Comparison of ENCODE assay signal across 23 cellular contexts in the genomic region with DNA sequence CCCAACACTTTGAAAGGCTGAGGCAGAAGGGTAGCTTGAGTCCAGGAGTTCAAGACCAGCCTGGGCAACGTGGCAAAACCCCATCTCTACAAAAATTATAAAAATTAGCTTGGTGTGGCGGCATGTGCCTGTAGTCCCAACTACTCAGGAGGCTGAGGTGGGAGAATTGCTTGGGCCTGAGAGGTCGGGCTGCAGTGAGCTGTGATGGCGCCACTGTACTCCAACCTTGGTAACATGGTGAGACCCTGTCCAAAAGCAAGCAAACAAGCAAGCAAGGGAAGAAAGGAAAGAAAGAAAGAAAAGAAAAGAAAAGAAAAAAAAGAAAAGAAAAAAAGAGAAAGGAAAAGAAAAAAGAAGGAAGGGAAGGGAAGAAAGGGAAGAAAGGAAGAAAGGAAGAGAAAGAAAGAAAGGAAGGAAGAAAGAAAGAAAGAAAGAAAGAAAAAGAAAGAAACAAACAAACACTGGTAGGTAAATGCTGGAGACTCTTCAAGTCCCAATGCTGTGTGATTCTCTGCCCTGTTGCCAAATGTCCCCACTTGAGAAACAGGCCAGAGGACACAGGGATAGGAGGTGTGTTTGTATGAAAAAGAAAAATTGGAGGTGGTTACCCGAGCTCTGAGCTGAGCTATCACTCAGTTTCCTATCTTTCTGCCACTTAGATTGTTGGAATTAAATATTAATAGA.
DNase-seq lines count a peak whose midpoint lies in the region; ATAC-seq and TF ChIP-seq lines count a peak whose summit lies in the region.
"Had no signal": no experiment of that assay in that cellular context is flagged by ENCODE, and none has a peak within 500 bp of the region (broad histone marks: within the 10 kb centered on the region; RNA-seq: fewer than 3 reads in every experiment).

No MANE protein-coding gene starts in this region.

- H3K4me1 ChIP-seq in HEK293 (ENCODE audit: control insufficient read depth, insufficient read depth, low read length) = no peaks in the 10 kb centered on the region
- H3K4me1 ChIP-seq in gastroesophageal sphincter = no peaks in the 10 kb centered on the region
- H3K4me1 ChIP-seq: BLaER1 treated with 17β-estradiol and CSF1 and Interleukin-3, amounts not matched to agents 10 nM and 100 nM; HAP-1 had no signal

- H3K4me3 Mint-ChIP-seq in activated CD8-positive, alpha-beta T cell treated with anti-CD3 and anti-CD28 coated beads for 36 hours = no peak overlapping the region
- H3K4me3 Mint-ChIP-seq in activated CD8-positive, alpha-beta T cell treated with anti-CD3 and anti-CD28 coated beads, Interleukin-2, amount 10 ng/mL, durations not matched to agents 7 days and 5 days = no peak overlapping the region
- no peak overlapping the region for H3K4me3 Mint-ChIP-seq in central memory CD8-positive, alpha-beta T cell
- no peak overlapping the region for H3K4me3 Mint-ChIP-seq in osteocyte (ENCODE audit: unreplicated experiment)
- H3K4me3 Mint-ChIP-seq: CD14-positive monocyte; CD4-positive, alpha-beta T cell; CD8-positive, alpha-beta memory T cell had no signal

- no peaks in the 10 kb centered on the region for H3K9me3 ChIP-seq in HEK293 (ENCODE audit: control insufficient read depth, insufficient read depth, low read depth, low read length)
- H3K9me3 ChIP-seq in gastroesophageal sphincter = no peaks in the 10 kb centered on the region
- H3K9me3 ChIP-seq: A549; BE2C; BLaER1 treated with 17β-estradiol and CSF1 and Interleukin-3, amounts not matched to agents 10 nM and 100 nM; HAP-1 had no signal

- H3K9me3 Mint-ChIP-seq in activated CD8-positive, alpha-beta T cell treated with anti-CD3 and anti-CD28 coated beads for 36 hours = no peaks in the 10 kb centered on the region
- no peaks in the 10 kb centered on the region for H3K9me3 Mint-ChIP-seq in activated CD8-positive, alpha-beta T cell treated with anti-CD3 and anti-CD28 coated beads, Interleukin-2, amount 10 ng/mL, durations not matched to agents 7 days and 5 days (ENCODE audit: insufficient read depth)
- no peaks in the 10 kb centered on the region for H3K9me3 Mint-ChIP-seq in central memory CD8-positive, alpha-beta T cell
- no peaks in the 10 kb centered on the region for H3K9me3 Mint-ChIP-seq in osteocyte (ENCODE audit: unreplicated experiment)
- H3K9me3 Mint-ChIP-seq: CD14-positive monocyte; CD4-positive, alpha-beta T cell; CD8-positive, alpha-beta memory T cell had no signal

- no peak for ATAC-seq in activated CD8-positive, alpha-beta T cell treated with anti-CD3 and anti-CD28 coated beads for 36 hours
- no peak for ATAC-seq in activated CD8-positive, alpha-beta T cell treated with anti-CD3 and anti-CD28 coated beads, Interleukin-2, amount 10 ng/mL, durations not matched to agents 7 days and 5 days
- ATAC-seq in central memory CD8-positive, alpha-beta T cell (replicated peaks; ENCODE audit: extremely low read depth, poor library complexity, severe bottlenecking) = no peak
- ATAC-seq in gastroesophageal sphincter (no peak), GM18858 (IDR thresholded peaks at IDR 0.05; ENCODE audit: unreplicated experiment) (no peak)
- ATAC-seq: A549 had no signal

- POLR2A ChIA-PET in activated CD8-positive, alpha-beta T cell treated with anti-CD3 and anti-CD28 coated beads for 36 hours (lab: Charles Lee) = no interaction called here
- POLR2A ChIA-PET in activated CD8-positive, alpha-beta T cell treated with anti-CD3 and anti-CD28 coated beads, Interleukin-2, amount 10 ng/mL, durations not matched to agents 7 days and 5 days (lab: Charles Lee) = no interaction called here
- POLR2A ChIA-PET in HEK293 (lab: Yijun Ruan, JAX) = no interaction called here

- H3K4me3 ChIP-seq in HEK293 (ENCODE audit: low read depth, low read length) (no peak overlapping the region), gastroesophageal sphincter (no peak overlapping the region)
- H3K4me3 ChIP-seq: A549; BLaER1 treated with 17β-estradiol and CSF1 and Interleukin-3, amounts not matched to agents 10 nM and 100 nM; GM12878; GM23248; HAP-1 had no signal

- H3K4me1 Mint-ChIP-seq in activated CD8-positive, alpha-beta T cell treated with anti-CD3 and anti-CD28 coated beads for 36 hours (ENCODE audit: low read depth) = no peaks in the 10 kb centered on the region
- no peaks in the 10 kb centered on the region for H3K4me1 Mint-ChIP-seq in activated CD8-positive, alpha-beta T cell treated with anti-CD3 and anti-CD28 coated beads, Interleukin-2, amount 10 ng/mL, durations not matched to agents 7 days and 5 days (ENCODE audit: low read depth)
- no peaks in the 10 kb centered on the region for H3K4me1 Mint-ChIP-seq in central memory CD8-positive, alpha-beta T cell
- no peaks in the 10 kb centered on the region for H3K4me1 Mint-ChIP-seq in osteocyte (ENCODE audit: unreplicated experiment)
- H3K4me1 Mint-ChIP-seq: CD14-positive monocyte; CD8-positive, alpha-beta memory T cell had no signal

- peak; percentile 14 for TF ChIP-seq CTCF in activated CD8-positive, alpha-beta T cell treated with anti-CD3 and anti-CD28 coated beads for 36 hours (IDR thresholded peaks at IDR 0.05)
- TF ChIP-seq CTCF in HEK293 (tag by site-specific recombination; IDR thresholded peaks at IDR 0.05) = no peak
- no peak for TF ChIP-seq CTCF in osteocyte (IDR thresholded peaks at IDR 0.05)
- TF ChIP-seq CTCF in gastroesophageal sphincter (IDR thresholded peaks at IDR 0.05) = no peak

- H3K27ac Mint-ChIP-seq in activated CD8-positive, alpha-beta T cell treated with anti-CD3 and anti-CD28 coated beads for 36 hours = no peak overlapping the region
- H3K27ac Mint-ChIP-seq in activated CD8-positive, alpha-beta T cell treated with anti-CD3 and anti-CD28 coated beads, Interleukin-2, amount 10 ng/mL, durations not matched to agents 7 days and 5 days = no peak overlapping the region
- peak overlapping the region; percentile 76 for H3K27ac Mint-ChIP-seq in central memory CD8-positive, alpha-beta T cell (ENCODE audit: low read depth)
- H3K27ac Mint-ChIP-seq in osteocyte (ENCODE audit: unreplicated experiment) = no peak overlapping the region
- H3K27ac Mint-ChIP-seq: CD14-positive monocyte; CD4-positive, alpha-beta T cell; CD8-positive, alpha-beta memory T cell had no signal

- intact Hi-C loops in activated CD8-positive, alpha-beta T cell treated with anti-CD3 and anti-CD28 coated beads for 36 hours (cut with micrococcal nuclease) = no loop called here

- TF ChIP-seq POLR2A in gastroesophageal sphincter (IDR thresholded peaks at IDR 0.05) = no peak

- no peaks in the 10 kb centered on the region for H3K36me3 Mint-ChIP-seq in activated CD8-positive, alpha-beta T cell treated with anti-CD3 and anti-CD28 coated beads for 36 hours (ENCODE audit: low read depth)
- no peaks in the 10 kb centered on the region for H3K36me3 Mint-ChIP-seq in activated CD8-positive, alpha-beta T cell treated with anti-CD3 and anti-CD28 coated beads, Interleukin-2, amount 10 ng/mL, durations not matched to agents 7 days and 5 days (ENCODE audit: low read depth)
- no peaks in the 10 kb centered on the region for H3K36me3 Mint-ChIP-seq in central memory CD8-positive, alpha-beta T cell (ENCODE audit: insufficient read depth)
- H3K36me3 Mint-ChIP-seq in osteocyte (ENCODE audit: unreplicated experiment) = no peaks in the 10 kb centered on the region
- H3K36me3 Mint-ChIP-seq: CD14-positive monocyte; CD8-positive, alpha-beta memory T cell had no signal

- 62 to 70% methylated on average over 5 of the region's 5 CpGs for WGBS in gastroesophageal sphincter (ENCODE audit: low coverage in 1 of 2), 2 donors

- CTCF ChIA-PET in activated CD8-positive, alpha-beta T cell treated with anti-CD3 and anti-CD28 coated beads for 36 hours (lab: Charles Lee) = no interaction called here
- CTCF ChIA-PET in activated CD8-positive, alpha-beta T cell treated with anti-CD3 and anti-CD28 coated beads, Interleukin-2, amount 10 ng/mL, durations not matched to agents 7 days and 5 days (lab: Charles Lee) = interaction anchor here (1.4 kb wide), 1 partner anchor 19 kb away, joined by 3 read pairs; no protein-coding TSS in a partner anchor
- CTCF ChIA-PET in HEK293 (lab: Yijun Ruan, JAX) = interaction anchor here (0.6 to 1.9 kb wide), 4 partner anchors 8 to 673 kb away, joined by 3 to 7 read pairs (median 4); no protein-coding TSS in a partner anchor

- H3K36me3 ChIP-seq in HEK293 (ENCODE audit: control insufficient read depth in 2 of 2, insufficient read depth in 1 of 2, low read length in 2 of 2) (no peaks in the 10 kb centered on the region), gastroesophageal sphincter (no peaks in the 10 kb centered on the region)
- H3K36me3 ChIP-seq: BE2C; BLaER1 treated with 17β-estradiol and CSF1 and Interleukin-3, amounts not matched to agents 10 nM and 100 nM; HAP-1 had no signal

- peaks cover 95% of the 10 kb centered on the region for H3K27me3 ChIP-seq in gastroesophageal sphincter
- H3K27me3 ChIP-seq: BE2C; BLaER1 treated with 17β-estradiol and CSF1 and Interleukin-3, amounts not matched to agents 10 nM and 100 nM had no signal

- peaks cover 24% of the 10 kb centered on the region for H3K27me3 Mint-ChIP-seq in activated CD8-positive, alpha-beta T cell treated with anti-CD3 and anti-CD28 coated beads for 36 hours
- peaks cover 40% of the 10 kb centered on the region for H3K27me3 Mint-ChIP-seq in activated CD8-positive, alpha-beta T cell treated with anti-CD3 and anti-CD28 coated beads, Interleukin-2, amount 10 ng/mL, durations not matched to agents 7 days and 5 days (ENCODE audit: low read depth)
- peaks cover 87% of the 10 kb centered on the region for H3K27me3 Mint-ChIP-seq in central memory CD8-positive, alpha-beta T cell
- H3K27me3 Mint-ChIP-seq in osteocyte (ENCODE audit: unreplicated experiment) = peaks cover 68% of the 10 kb centered on the region

- no peak for DNase-seq in activated CD8-positive, alpha-beta T cell treated with anti-CD3 and anti-CD28 coated beads for 36 hours
- no peak for DNase-seq in activated CD8-positive, alpha-beta T cell treated with anti-CD3 and anti-CD28 coated beads, Interleukin-2, amount 10 ng/mL, durations not matched to agents 7 days and 5 days
- DNase-seq in central memory CD8-positive, alpha-beta T cell (ENCODE audit: low spot score in 2 of 2) = no peak
- no peak for DNase-seq in osteocyte (ENCODE audit: extremely low spot score, unreplicated experiment)
- DNase-seq: 8988T; ACHN; AML-193; BE2C; CD4-positive, alpha-beta T cell; CD8-positive, alpha-beta memory T cell; DMS 273 treated with DMSO at 0.1 percent for 48 hours; DMS79; EL; GDM1; GM23248 had no signal

- H3K27ac ChIP-seq in HEK293 (ENCODE audit: extremely low read depth, low read depth, low read length) (no peak overlapping the region), gastroesophageal sphincter (no peak overlapping the region)
- H3K27ac ChIP-seq: A549; BLaER1 treated with 17β-estradiol and CSF1 and Interleukin-3, amounts not matched to agents 10 nM and 100 nM; GM23248 had no signal

- no peak for TF ChIP-seq EP300 in gastroesophageal sphincter (IDR thresholded peaks at IDR 0.05)

TF ChIP-seq in HEK293, 187 proteins besides CTCF, POLR2A, EP300 and RAD21 (continues in another document):
- TF ChIP-seq PRDM1 (tag by site-specific recombination; IDR thresholded peaks at IDR 0.05) = peak; percentile 97
